19 cellular contexts compared by ENCODE assay signal in genomic region chr4:66930216-66930615, GRCh38.
A peak's percentile ranks its signal among the peaks of the same experiment; 100 is the strongest.
DNase-seq lines count a peak whose midpoint lies in the region; ATAC-seq and TF ChIP-seq lines count a peak whose summit lies in the region.
"Had no signal": no experiment of that assay in that cellular context is flagged by ENCODE, and none has a peak within 500 bp of the region (broad histone marks: within the 10 kb centered on the region; RNA-seq: fewer than 3 reads in every experiment).

No MANE protein-coding gene starts in this region.

- CTCF ChIA-PET in CD4-positive, alpha-beta memory T cell (lab: Charles Lee; ENCODE audit: partially characterized antibody), result no interaction called here

- H3K4me1 ChIP-seq in CD4-positive, alpha-beta memory T cell (ENCODE audit: insufficient read depth, low read length), result no peaks in the 10 kb centered on the region
- no peaks in the 10 kb centered on the region for H3K4me1 ChIP-seq in transverse colon
- H3K4me1 ChIP-seq: BE2C had no signal

- DNase-seq in NCI-H1105 treated with DMSO at 0.1 percent for 48 hours (lab: John Stamatoyannopoulos, UW) (peak; percentile 67), NCI-H1105 (lab: John Stamatoyannopoulos, UW) (no peak), NCI-H1092 (lab: John Stamatoyannopoulos, UW) (peak; percentile 14), NCI-H69 (lab: John Stamatoyannopoulos, UW) (peak; percentile 66), epidermal melanocyte (ENCODE audit: insufficient read length, low spot score) (peak; percentile 21), transverse colon (no peak)
- no peak for DNase-seq in CD4-positive, alpha-beta memory T cell
- DNase-seq: 8988T; BE2C; CD4-positive, CD25-positive, alpha-beta regulatory T cell; Karpas-422; NCI-H1048; NCI-H1930; NCI-H748 treated with DMSO at 0.1 percent for 48 hours; OCI-M1; SHP77; SK-N-SH had no signal

- in situ Hi-C loops in transverse colon (cut with MboI; ENCODE audit: low pct_ligation_motif_present in 1 of 4, low pct_unique_long_range_greater_than_20kb in 1 of 4, low sequenced_read_pairs in 3 of 4), result no loop called here

- no peak overlapping the region for H3K4me3 Mint-ChIP-seq in CD4-positive, alpha-beta memory T cell
- H3K4me3 Mint-ChIP-seq in activated T-helper 17 cell treated with anti-CD3 and anti-CD28 coated beads, Interleukin-2, amount 50 U/mL, for 72 hours, result no peak overlapping the region
- H3K4me3 Mint-ChIP-seq: CD4-positive, CD25-positive, alpha-beta regulatory T cell; IgD-negative memory B cell had no signal

- H3K27ac ChIP-seq in CD4-positive, alpha-beta memory T cell (ENCODE audit: low read depth, low read length), result no peak overlapping the region
- no peak overlapping the region for H3K27ac ChIP-seq in transverse colon

- H3K36me3 ChIP-seq in CD4-positive, alpha-beta memory T cell (ENCODE audit: insufficient read depth, low read length), result no peaks in the 10 kb centered on the region
- H3K36me3 ChIP-seq in transverse colon, result no peaks in the 10 kb centered on the region
- H3K36me3 ChIP-seq: BE2C had no signal

- no peak overlapping the region for H3K27ac Mint-ChIP-seq in CD4-positive, alpha-beta memory T cell
- H3K27ac Mint-ChIP-seq in activated T-helper 17 cell treated with anti-CD3 and anti-CD28 coated beads, Interleukin-2, amount 50 U/mL, for 72 hours, result no peak overlapping the region
- H3K27ac Mint-ChIP-seq: CD4-positive, CD25-positive, alpha-beta regulatory T cell; IgD-negative memory B cell had no signal

- H3K27me3 ChIP-seq in CD4-positive, alpha-beta memory T cell (ENCODE audit: insufficient read depth, low read length), result no peaks in the 10 kb centered on the region
- no peaks in the 10 kb centered on the region for H3K27me3 ChIP-seq in transverse colon
- H3K27me3 ChIP-seq: BE2C had no signal

- no peak for TF ChIP-seq CTCF in transverse colon (IDR thresholded peaks at IDR 0.05)

- POLR2A ChIA-PET in CD4-positive, alpha-beta memory T cell (lab: Charles Lee; ENCODE audit: partially characterized antibody), result no interaction called here

- ATAC-seq in activated T-helper 17 cell treated with anti-CD3 and anti-CD28 coated beads, Interleukin-2, amount 50 U/mL, for 72 hours (replicated peaks), result no peak

- H3K4me1 Mint-ChIP-seq in CD4-positive, alpha-beta memory T cell, result no peaks in the 10 kb centered on the region
- H3K4me1 Mint-ChIP-seq in activated T-helper 17 cell treated with anti-CD3 and anti-CD28 coated beads, Interleukin-2, amount 50 U/mL, for 72 hours, result no peaks in the 10 kb centered on the region
- H3K4me1 Mint-ChIP-seq: CD4-positive, CD25-positive, alpha-beta regulatory T cell had no signal

- no peaks in the 10 kb centered on the region for H3K27me3 Mint-ChIP-seq in CD4-positive, alpha-beta memory T cell
- H3K27me3 Mint-ChIP-seq in activated T-helper 17 cell treated with anti-CD3 and anti-CD28 coated beads, Interleukin-2, amount 50 U/mL, for 72 hours, result no peaks in the 10 kb centered on the region
- H3K27me3 Mint-ChIP-seq: CD4-positive, CD25-positive, alpha-beta regulatory T cell; IgD-negative memory B cell had no signal

- H3K9me3 ChIP-seq in CD4-positive, alpha-beta memory T cell (ENCODE audit: control insufficient read depth in 1 of 2, low read length in 2 of 2), result peaks cover 0 to 3% of the 10 kb centered on the region in 2 donors
- H3K9me3 ChIP-seq in transverse colon, result no peaks in the 10 kb centered on the region
- H3K9me3 ChIP-seq: BE2C, SK-N-SH had no signal

- no peak for TF ChIP-seq EP300 in transverse colon (IDR thresholded peaks at IDR 0.05; ENCODE audit: low read depth)

- TF ChIP-seq POLR2A in transverse colon (IDR thresholded peaks at IDR 0.05), result no peak

- no peak overlapping the region for H3K4me3 ChIP-seq in CD4-positive, alpha-beta memory T cell (ENCODE audit: low read length in 2 of 2)
- H3K4me3 ChIP-seq in transverse colon, result no peak overlapping the region

- peaks cover 0 to 9% (median 3%) of the 10 kb centered on the region in 8 donors for H3K9me3 Mint-ChIP-seq in CD4-positive, alpha-beta memory T cell
- peaks cover 4% of the 10 kb centered on the region for H3K9me3 Mint-ChIP-seq in activated T-helper 17 cell treated with anti-CD3 and anti-CD28 coated beads, Interleukin-2, amount 50 U/mL, for 72 hours

- no peaks in the 10 kb centered on the region for H3K36me3 Mint-ChIP-seq in CD4-positive, alpha-beta memory T cell
- H3K36me3 Mint-ChIP-seq in activated T-helper 17 cell treated with anti-CD3 and anti-CD28 coated beads, Interleukin-2, amount 50 U/mL, for 72 hours (ENCODE audit: low read depth), result no peaks in the 10 kb centered on the region
- H3K36me3 Mint-ChIP-seq: CD4-positive, CD25-positive, alpha-beta regulatory T cell; IgD-negative memory B cell had no signal

- intact Hi-C loops in CD4-positive, alpha-beta memory T cell (cut with micrococcal nuclease), result no loop called here
- intact Hi-C loops in transverse colon (cut with DNase I; ENCODE audit: low total_unique reads), result no loop called here

Comparison
In these comparisons a context has a peak if more than half of its experiments do, and no peak if none do; other contexts are left out.
1. DNase-seq: peak in NCI-H1105 treated with DMSO at 0.1 percent for 48 hours (single experiment), NCI-H1092 (single experiment), NCI-H69 (single experiment) and epidermal melanocyte (single experiment); none in NCI-H1105 (single experiment), CD4-positive, alpha-beta memory T cell (0 of 5) and transverse colon (single experiment).